ENCODE assay signal across 16 cellular contexts in genomic region chr18:58953627-58954026, GRCh38.
DNase-seq lines count a peak whose midpoint lies in the region; ATAC-seq, FAIRE-seq and TF ChIP-seq lines count a peak whose summit lies in the region.
"Had no signal": no experiment of that assay in that cellular context is flagged by ENCODE, and none has a peak within 500 bp of the region (broad histone marks: within the 10 kb centered on the region; RNA-seq: fewer than 3 reads in every experiment).

No MANE protein-coding gene starts in this region.

- no peak for TF ChIP-seq POLR2A in H54 (IDR thresholded peaks at IDR 0.05; ENCODE audit: low read depth, low read length)

- no peak for ATAC-seq in T-cell (replicated peaks in 1 of 4)

- H3K27me3 ChIP-seq in brain microvascular endothelial cell (replicated peaks), result no peaks in the 10 kb centered on the region
- H3K27me3 ChIP-seq: esophagus squamous epithelium, ovary had no signal

- no peak overlapping the region for H3K27ac Mint-ChIP-seq in T-cell
- H3K27ac Mint-ChIP-seq: T-helper 2 cell treated with Interferon-gamma antibody and Interleukin-4, amounts not matched to agents 5 μg/mL and 100 μg/mL, for 36 hours had no signal

- DNase-seq in HT1080 (ENCODE audit: low read depth), result peak; percentile 23
- DNase-seq in NCI-H82 treated with DMSO at 0.1 percent for 48 hours (lab: John Stamatoyannopoulos, UW; ENCODE audit: unreplicated experiment), result peak; percentile 64
- peak; percentile 50 for DNase-seq in foreskin melanocyte
- peak; percentile 3 for DNase-seq in pulmonary artery endothelial cell (ENCODE audit: low read depth, low spot score)
- DNase-seq in H54 (ENCODE audit: insufficient read length, low spot score), result no peak
- no peak for DNase-seq in T-cell
- no peak for DNase-seq in brain microvascular endothelial cell
- no peak for DNase-seq in LoVo (ENCODE audit: low spot score)
- DNase-seq: activated CD8-positive, alpha-beta memory T cell treated with anti-CD3 and anti-CD28 coated beads, Interleukin-2, amount 50 U/mL, for 48 hours; esophagus squamous epithelium; islet precursor cell; NCI-H2171; ovary had no signal

- no peaks in the 10 kb centered on the region for H3K4me1 Mint-ChIP-seq in T-cell

- POLR2A ChIA-PET in T-cell (lab: Charles Lee), result no interaction called here

- in situ Hi-C loops in brain microvascular endothelial cell (cut with HindIII; ENCODE audit: low pct_ligation_motif_present, low sequenced_read_pairs), result no loop called here

- H3K27ac ChIP-seq in brain microvascular endothelial cell, result no peak overlapping the region
- H3K27ac ChIP-seq: esophagus squamous epithelium, ovary, thoracic aorta had no signal

- no peak overlapping the region for H3K4me3 Mint-ChIP-seq in T-cell
- H3K4me3 Mint-ChIP-seq: T-helper 2 cell treated with Interferon-gamma antibody and Interleukin-4, amounts not matched to agents 5 μg/mL and 100 μg/mL, for 36 hours had no signal

- H3K36me3 Mint-ChIP-seq in T-cell, result no peaks in the 10 kb centered on the region

- H3K27me3 Mint-ChIP-seq in T-cell, result peaks cover 1 to 21% of the 10 kb centered on the region in 2 donors

- CTCF ChIA-PET in T-cell (lab: Charles Lee), result interaction anchor here in 1 of 2 donors (0.6 kb wide), 1 partner anchor 1463 kb away, joined by 4 read pairs; no protein-coding TSS in a partner anchor

- no peak overlapping the region for H3K4me3 ChIP-seq in brain microvascular endothelial cell (ENCODE audit: low read depth, low read length)
- H3K4me3 ChIP-seq: esophagus squamous epithelium, ovary, thoracic aorta had no signal

- H3K9me3 Mint-ChIP-seq in T-cell, result no peaks in the 10 kb centered on the region
- H3K9me3 Mint-ChIP-seq: T-helper 2 cell treated with Interferon-gamma antibody and Interleukin-4, amounts not matched to agents 5 μg/mL and 100 μg/mL, for 36 hours had no signal

- FAIRE-seq in H54 (lab: Jason Lieb, UNC), result no peak
- FAIRE-seq: bronchial epithelial cell had no signal

- H3K36me3 ChIP-seq in brain microvascular endothelial cell (replicated peaks), result peaks cover 10% of the 10 kb centered on the region
- H3K36me3 ChIP-seq: ovary had no signal

- TF ChIP-seq CTCF in brain microvascular endothelial cell (IDR thresholded peaks at IDR 0.05; ENCODE audit: low read depth, low read length, missing control alignments), result no peak

Comparison
In these comparisons a context has a peak if more than half of its experiments do, and no peak if none do; other contexts are left out.
1. DNase-seq: peak in HT1080 (single experiment), NCI-H82 treated with DMSO at 0.1 percent for 48 hours (single experiment), foreskin melanocyte (single experiment) and pulmonary artery endothelial cell (single experiment); none in H54 (single experiment), T-cell (0 of 34), brain microvascular endothelial cell (single experiment) and LoVo (single experiment).